Comparison of ENCODE assay signal across 14 cellular contexts in genomic region chr4:26609398-26609797, GRCh38.
"Had no signal": no experiment of that assay in that cellular context is flagged by ENCODE, and none has a peak within 500 bp of the region (broad histone marks: within the 10 kb centered on the region; RNA-seq: fewer than 3 reads in every experiment).

No MANE protein-coding gene starts in this region.

- H3K79me2 ChIP-seq: parathyroid adenoma had no signal

- H3K9ac ChIP-seq: parathyroid adenoma had no signal

- H2AFZ ChIP-seq: parathyroid adenoma had no signal

- DNase-seq: activated effector memory CD4-positive, alpha-beta T cell treated with Interleukin-2 at 50 U/mL for 16 hours; activated T-cell treated with anti-CD3 and anti-CD28 coated beads, Interleukin-2, amount 50 U/mL, for 1 hour; amniotic stem cell; cerebellar nuclear complex; dermis blood vessel endothelial cell; hippocampal formation; retina; stimulated activated CD4-positive, alpha-beta T cell treated with anti-CD3 and anti-CD28 coated beads, Interleukin-4, amount 100 ng/mL, for 24 hours; T-helper 17 cell; tibial artery had no signal

- H3K9me3 ChIP-seq: tibial artery had no signal

- H3K27me3 ChIP-seq: tibial artery had no signal

- ATAC-seq: activated naive CD4-positive, alpha-beta T cell treated with anti-CD3 and anti-CD28 coated beads, Interleukin-2, amount 50 U/mL, for 72 hours; esophagus mucosa; T-helper 17 cell had no signal

- H3K36me3 ChIP-seq: tibial artery had no signal

- FAIRE-seq: TTC549 had no signal

- H3K27ac ChIP-seq: parathyroid adenoma, tibial artery had no signal

- H3K4me1 ChIP-seq: parathyroid adenoma had no signal

- H3K4me3 ChIP-seq: tibial artery had no signal
